ENCODE assay signal across 7 cellular contexts in the genomic region with DNA sequence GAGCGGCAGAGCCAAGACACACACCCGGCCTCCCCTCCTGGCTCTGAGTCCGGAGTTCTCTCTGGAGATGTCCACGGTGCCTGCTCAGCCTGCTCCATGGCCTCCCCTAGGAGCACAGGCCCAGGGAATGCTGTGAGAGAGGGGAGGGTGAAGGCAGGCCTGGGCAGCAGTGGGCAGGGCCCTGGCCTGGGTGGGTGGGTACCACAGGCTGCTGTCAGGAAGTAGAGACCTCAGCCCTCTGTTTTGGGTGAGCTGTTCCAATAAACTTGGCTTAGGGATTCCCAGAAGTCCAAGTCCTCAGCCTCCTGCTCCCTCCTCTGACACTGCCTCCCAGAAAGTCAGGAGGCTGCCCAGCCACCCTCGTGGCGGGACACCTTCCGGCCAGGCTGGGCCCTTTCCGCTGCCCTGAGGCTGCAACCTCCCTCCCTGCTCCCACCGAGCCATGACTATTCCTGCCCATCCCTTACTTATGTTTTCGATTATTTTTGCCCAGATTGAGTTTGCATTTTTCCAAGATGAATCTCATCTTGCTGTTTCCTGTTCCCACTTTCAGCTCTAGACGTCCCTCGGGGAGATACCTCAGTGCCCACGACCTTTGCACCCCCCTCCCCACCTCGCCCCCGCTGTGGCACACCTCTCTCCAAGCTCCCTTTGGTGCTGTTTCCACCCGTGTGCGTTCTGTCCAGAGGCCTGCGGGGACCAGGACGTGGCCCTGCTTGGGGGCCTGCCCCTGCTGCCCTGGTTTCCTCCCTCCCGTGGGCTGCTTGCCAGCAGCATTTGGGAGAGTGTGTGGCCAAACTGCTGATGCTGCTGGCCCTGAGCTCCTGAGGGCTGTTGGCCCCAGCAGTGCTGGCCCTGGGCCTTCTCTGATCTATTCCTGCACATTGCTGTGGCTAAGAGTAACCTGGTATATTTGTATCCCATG. TPM values are rescaled to one million over a fixed set of nuclear protein-coding genes. Genes with fewer than 3 reads are reported as not detected.
DNase-seq lines count a peak whose midpoint lies in the region; ATAC-seq and TF ChIP-seq lines count a peak whose summit lies in the region.
"Had no signal": no experiment of that assay in that cellular context is flagged by ENCODE, and none has a peak within 500 bp of the region (broad histone marks: within the 10 kb centered on the region; RNA-seq: fewer than 3 reads in every experiment).

No MANE protein-coding gene starts in this region.

- TF ChIP-seq CTCF in Peyer's patch (IDR thresholded peaks at IDR 0.05) = no peak
- no peak for TF ChIP-seq CTCF in foreskin fibroblast (IDR thresholded peaks at IDR 0.05; ENCODE audit: low read depth, low read length)

- no peaks in the 10 kb centered on the region for H3K9me3 ChIP-seq in Peyer's patch
- no peaks in the 10 kb centered on the region for H3K9me3 ChIP-seq in naive thymus-derived CD4-positive, alpha-beta T cell (ENCODE audit: control insufficient read depth in 2 of 3, low read length in 3 of 3)

- H3K36me3 Mint-ChIP-seq in stimulated activated effector memory CD8-positive, alpha-beta T cell treated with anti-CD3 and anti-CD28 coated beads, Interleukin-12 subunit alpha, Interleukin-12 subunit beta, amount 100 ng/mL, for 72 hours = no peaks in the 10 kb centered on the region
- H3K36me3 Mint-ChIP-seq in naive thymus-derived CD4-positive, alpha-beta T cell = no peaks in the 10 kb centered on the region
- peaks cover 2% of the 10 kb centered on the region for H3K36me3 Mint-ChIP-seq in T-helper 2 cell treated with Interferon-gamma antibody and Interleukin-4, amounts not matched to agents 5 μg/mL and 100 μg/mL, for 36 hours (ENCODE audit: low read depth)

- H3K27me3 ChIP-seq in Peyer's patch = no peaks in the 10 kb centered on the region
- no peaks in the 10 kb centered on the region for H3K27me3 ChIP-seq in naive thymus-derived CD4-positive, alpha-beta T cell (ENCODE audit: control insufficient read depth in 2 of 2, insufficient read depth in 2 of 2, low read length in 2 of 2)

- TF ChIP-seq POLR2A in Peyer's patch (IDR thresholded peaks at IDR 0.05) = no peak

- no peak for ATAC-seq in stimulated activated effector memory CD8-positive, alpha-beta T cell treated with anti-CD3 and anti-CD28 coated beads, Interleukin-12 subunit alpha, Interleukin-12 subunit beta, amount 100 ng/mL, for 72 hours
- ATAC-seq in naive thymus-derived CD4-positive, alpha-beta T cell = no peak

- DNase-seq in Peyer's patch (no peak), foreskin fibroblast (peak; percentile 94 to 97), SK-N-DZ (ENCODE audit: low spot score) (no peak)
- DNase-seq in stimulated activated effector memory CD8-positive, alpha-beta T cell treated with anti-CD3 and anti-CD28 coated beads, Interleukin-12 subunit alpha, Interleukin-12 subunit beta, amount 100 ng/mL, for 72 hours (ENCODE audit: low spot score in 2 of 2) = no peak
- no peak for DNase-seq in naive thymus-derived CD4-positive, alpha-beta T cell
- no peak for DNase-seq in T-helper 2 cell treated with Interferon-gamma antibody and Interleukin-4, amounts not matched to agents 5 μg/mL and 100 μg/mL, for 36 hours (ENCODE audit: low spot score)
- DNase-seq: activated effector memory CD4-positive, alpha-beta T cell treated with anti-CD3 and anti-CD28 coated beads, Interleukin-2, amount 50 U/mL, for 16 hours had no signal

- no peak overlapping the region for H3K4me3 ChIP-seq in Peyer's patch
- peak overlapping the region in 1 of 2 donors; percentile 8 for H3K4me3 ChIP-seq in foreskin fibroblast (ENCODE audit: low read depth in 1 of 2, low read length in 2 of 2)
- H3K4me3 ChIP-seq in naive thymus-derived CD4-positive, alpha-beta T cell (ENCODE audit: low read length) = no peak overlapping the region

- peaks cover 0 to 4% (median 0%) of the 10 kb centered on the region in 5 donors for H3K27me3 Mint-ChIP-seq in naive thymus-derived CD4-positive, alpha-beta T cell
- H3K27me3 Mint-ChIP-seq in T-helper 2 cell treated with Interferon-gamma antibody and Interleukin-4, amounts not matched to agents 5 μg/mL and 100 μg/mL, for 36 hours (ENCODE audit: low read depth) = peaks cover 2% of the 10 kb centered on the region

- intact Hi-C loops in naive thymus-derived CD4-positive, alpha-beta T cell (cut with micrococcal nuclease) = loop anchor here in 1 of 2 donors (10.0 kb wide), 1 partner anchor 1027 kb away; a partner anchor contains a TSS

- peak overlapping the region; percentile 42 to 80 (median 66) for H3K27ac ChIP-seq in Peyer's patch
- no peak overlapping the region for H3K27ac ChIP-seq in naive thymus-derived CD4-positive, alpha-beta T cell (ENCODE audit: low read depth, low read length)

- H3K4me1 ChIP-seq in Peyer's patch = peaks cover 0 to 13% (median 0%) of the 10 kb centered on the region in 4 donors
- no peaks in the 10 kb centered on the region for H3K4me1 ChIP-seq in naive thymus-derived CD4-positive, alpha-beta T cell (ENCODE audit: control insufficient read depth in 2 of 2, insufficient read depth in 2 of 2, low read length in 2 of 2)

- no peak overlapping the region for H3K4me3 Mint-ChIP-seq in stimulated activated effector memory CD8-positive, alpha-beta T cell treated with anti-CD3 and anti-CD28 coated beads, Interleukin-12 subunit alpha, Interleukin-12 subunit beta, amount 100 ng/mL, for 72 hours
- no peak overlapping the region for H3K4me3 Mint-ChIP-seq in naive thymus-derived CD4-positive, alpha-beta T cell
- H3K4me3 Mint-ChIP-seq in T-helper 2 cell treated with Interferon-gamma antibody and Interleukin-4, amounts not matched to agents 5 μg/mL and 100 μg/mL, for 36 hours = no peak overlapping the region

- CTCF ChIA-PET in naive thymus-derived CD4-positive, alpha-beta T cell (lab: Charles Lee) = no interaction called here

- peak overlapping the region; percentile 52 for H3K27ac Mint-ChIP-seq in stimulated activated effector memory CD8-positive, alpha-beta T cell treated with anti-CD3 and anti-CD28 coated beads, Interleukin-12 subunit alpha, Interleukin-12 subunit beta, amount 100 ng/mL, for 72 hours
- no peak overlapping the region for H3K27ac Mint-ChIP-seq in naive thymus-derived CD4-positive, alpha-beta T cell
- H3K27ac Mint-ChIP-seq in T-helper 2 cell treated with Interferon-gamma antibody and Interleukin-4, amounts not matched to agents 5 μg/mL and 100 μg/mL, for 36 hours = no peak overlapping the region

- H3K36me3 ChIP-seq in Peyer's patch = no peaks in the 10 kb centered on the region
- H3K36me3 ChIP-seq in naive thymus-derived CD4-positive, alpha-beta T cell (ENCODE audit: control insufficient read depth in 2 of 3, insufficient read depth in 3 of 3, low read length in 3 of 3) = no peaks in the 10 kb centered on the region

- POLR2A ChIA-PET in naive thymus-derived CD4-positive, alpha-beta T cell (lab: Charles Lee) = interaction anchor here (0.6 kb wide), 1 partner anchor 13 kb away, joined by 3 read pairs; no protein-coding TSS in a partner anchor

- H3K9me3 Mint-ChIP-seq in stimulated activated effector memory CD8-positive, alpha-beta T cell treated with anti-CD3 and anti-CD28 coated beads, Interleukin-12 subunit alpha, Interleukin-12 subunit beta, amount 100 ng/mL, for 72 hours = no peaks in the 10 kb centered on the region
- H3K9me3 Mint-ChIP-seq in naive thymus-derived CD4-positive, alpha-beta T cell = peaks cover 0 to 3% (median 0%) of the 10 kb centered on the region in 11 donors
- peaks cover 2% of the 10 kb centered on the region for H3K9me3 Mint-ChIP-seq in T-helper 2 cell treated with Interferon-gamma antibody and Interleukin-4, amounts not matched to agents 5 μg/mL and 100 μg/mL, for 36 hours

- peaks cover 10% of the 10 kb centered on the region for H3K4me1 Mint-ChIP-seq in stimulated activated effector memory CD8-positive, alpha-beta T cell treated with anti-CD3 and anti-CD28 coated beads, Interleukin-12 subunit alpha, Interleukin-12 subunit beta, amount 100 ng/mL, for 72 hours
- peaks cover 0 to 8% (median 3%) of the 10 kb centered on the region in 7 donors for H3K4me1 Mint-ChIP-seq in naive thymus-derived CD4-positive, alpha-beta T cell
- H3K4me1 Mint-ChIP-seq in T-helper 2 cell treated with Interferon-gamma antibody and Interleukin-4, amounts not matched to agents 5 μg/mL and 100 μg/mL, for 36 hours (ENCODE audit: low read depth) = peaks cover 2% of the 10 kb centered on the region

RNA-seq across cellular contexts. Expression of a gene that starts 5.8 kb away (rescaled TPM):
- total RNA-seq in Peyer's patch = 100 to 1,000 TPM in 2 of 4 donors, 10 to 100 TPM in 2; 49.5 to 150 (median 90.8) TPM
- 12.0 and 14.9 TPM in 2 replicates for polyA plus RNA-seq in SK-N-DZ (2014; cell fraction: cytosol; rRNA removed)
- polyA plus RNA-seq in SK-N-DZ (2014; cell fraction: nucleus; rRNA removed) = 42.3 and 58.7 TPM in 2 replicates
- 10 to 100 TPM; 33.9 to 77.1 (median 48.9) TPM for total RNA-seq in naive thymus-derived CD4-positive, alpha-beta T cell
- polyA plus RNA-seq in naive thymus-derived CD4-positive, alpha-beta T cell = 10 to 100 TPM; 18.2 to 20.4 TPM

RNA-seq across cellular contexts. Expression of a gene that starts 16.0 kb away (rescaled TPM):
- 100 to 1,000 TPM in 1 of 4 donors, 10 to 100 TPM in 3; 20.1 to 127 (median 58.0) TPM for total RNA-seq in Peyer's patch
- 7.9 and 10.0 TPM in 2 replicates for polyA plus RNA-seq in SK-N-DZ (2014; cell fraction: cytosol; rRNA removed)
- polyA plus RNA-seq in SK-N-DZ (2014; cell fraction: nucleus; rRNA removed) = 55.9 and 111 TPM in 2 replicates
- total RNA-seq in naive thymus-derived CD4-positive, alpha-beta T cell = 10 to 100 TPM in 4 of 5 experiments, 1 to 10 TPM in 1; 7.7 to 33.1 (median 27.5) TPM
- 10 to 100 TPM in 1 of 2 donors, 1 to 10 TPM in 1; 3.0 to 13.5 TPM for polyA plus RNA-seq in naive thymus-derived CD4-positive, alpha-beta T cell

RNA-seq across cellular contexts. Expression of a gene that starts 22.8 kb away (rescaled TPM):
- 1 to 10 TPM in 2 of 4 donors, not detected in 2; 1.2 to 4.1 TPM for total RNA-seq in Peyer's patch
- 15.5 and 22.9 TPM in 2 replicates for polyA plus RNA-seq in SK-N-DZ (2014; cell fraction: cytosol; rRNA removed)
- 6.3 and 12.6 TPM in 2 replicates for polyA plus RNA-seq in SK-N-DZ (2014; cell fraction: nucleus; rRNA removed)
- total RNA-seq in naive thymus-derived CD4-positive, alpha-beta T cell = 1 to 10 TPM in 4 of 5 experiments, under 1 TPM in 1; 0.73 to 3.1 (median 1.8) TPM
- not detected for polyA plus RNA-seq in naive thymus-derived CD4-positive, alpha-beta T cell

RNA-seq across cellular contexts. Expression of a gene that starts 35.2 kb away (rescaled TPM):
- total RNA-seq in Peyer's patch = 10 to 100 TPM in 3 of 4 donors, 1 to 10 TPM in 1; 7.4 to 80.9 (median 28.4) TPM
- polyA plus RNA-seq in SK-N-DZ (2014; cell fraction: cytosol; rRNA removed) = 133 and 138 TPM in 2 replicates
- 191 and 245 TPM in 2 replicates for polyA plus RNA-seq in SK-N-DZ (2014; cell fraction: nucleus; rRNA removed)
- 100 to 1,000 TPM in 1 of 5 experiments, 10 to 100 TPM in 4; 55.1 to 118 (median 69.2) TPM for total RNA-seq in naive thymus-derived CD4-positive, alpha-beta T cell
- polyA plus RNA-seq in naive thymus-derived CD4-positive, alpha-beta T cell = 10 to 100 TPM; 78.1 to 94.8 TPM

RNA-seq across cellular contexts. Expression of a gene that starts 43.7 kb away (rescaled TPM):
- total RNA-seq in Peyer's patch = 100 to 1,000 TPM; 100 to 303 (median 111) TPM
- polyA plus RNA-seq in SK-N-DZ (2014; cell fraction: cytosol; rRNA removed) = 81.4 and 90.8 TPM in 2 replicates
- polyA plus RNA-seq in SK-N-DZ (2014; cell fraction: nucleus; rRNA removed) = 75.7 and 85.6 TPM in 2 replicates
- 100 to 1,000 TPM; 112 to 182 (median 164) TPM for total RNA-seq in naive thymus-derived CD4-positive, alpha-beta T cell
- polyA plus RNA-seq in naive thymus-derived CD4-positive, alpha-beta T cell = 100 to 1,000 TPM; 171 to 217 TPM

Comparison
In these comparisons a context has a peak if more than half of its experiments do, and no peak if none do; other contexts are left out.
1. DNase-seq: peak in foreskin fibroblast (2 of 2); none in Peyer's patch (0 of 3), stimulated activated effector memory CD8-positive, alpha-beta T cell treated with anti-CD3 and anti-CD28 coated beads, Interleukin-12 subunit alpha, Interleukin-12 subunit beta, amount 100 ng/mL, for 72 hours (0 of 2), SK-N-DZ (single experiment), naive thymus-derived CD4-positive, alpha-beta T cell (0 of 9) and T-helper 2 cell treated with Interferon-gamma antibody and Interleukin-4, amounts not matched to agents 5 μg/mL and 100 μg/mL, for 36 hours (single experiment).